ENCODE assay signal across 1 cellular context in genomic region chr9:93064392-93065124, GRCh38.
A peak's percentile ranks its signal among the peaks of the same experiment; 100 is the strongest.
TF ChIP-seq lines count a peak whose summit lies in the region.

No MANE protein-coding gene starts in this region.

TF ChIP-seq in K562, 482 proteins besides CTCF, POLR2A, EP300 and RAD21 (continued from another document and continues in another):
- TF ChIP-seq FOXP4 (CRISPR knock-in tag; IDR thresholded peaks at IDR 0.05; ENCODE audit: borderline replicate concordance) (no peak), ZNF785 (CRISPR knock-in tag; IDR thresholded peaks at IDR 0.05) (no peak), CCAR2 (IDR thresholded peaks at IDR 0.05; ENCODE audit: low read depth, low read length) (no peak), STAT6 (CRISPR knock-in tag; IDR thresholded peaks at IDR 0.05) (no peak), ZEB2 (IDR thresholded peaks at IDR 0.05) (peak; percentile 70; the same call in 1 of the 2 replicates), RCOR1 (IDR thresholded peaks at IDR 0.05; ENCODE audit: borderline replicate concordance in 1 of 2, low read depth in 2 of 2, low read length in 2 of 2) (peak in 1 of 2 experiments; percentile 81; a peak in 2 of 4 replicates), ATF4 (CRISPR knock-in tag; IDR thresholded peaks at IDR 0.05) (0 out of 2 replicates have a peak, but pooled peaks have one; percentile 4), LEF1 (IDR thresholded peaks at IDR 0.05) (peak; percentile 74; the same call in 1 of the 2 replicates), SMAD1 (IDR thresholded peaks at IDR 0.05; ENCODE audit: low read depth, low read length, partially characterized antibody) (no peak), NCOA6 (IDR thresholded peaks at IDR 0.05) (no peak), DNMT1 (IDR thresholded peaks at IDR 0.05) (no peak), TRIM24 (IDR thresholded peaks at IDR 0.05) (peak in 1 of 2 experiments; percentile 46; a peak in 1 of 4 replicates), ELF4 (CRISPR knock-in tag; IDR thresholded peaks at IDR 0.05) (no peak), RBFOX2 (IDR thresholded peaks at IDR 0.05; ENCODE audit: low read depth, low read length) (no peak), XRCC4 (IDR thresholded peaks at IDR 0.05; ENCODE audit: extremely low read depth, insufficient read depth, insufficient read length) (no peak), BCLAF1 (IDR thresholded peaks at IDR 0.05; ENCODE audit: borderline replicate concordance in 1 of 2, control insufficient read depth in 1 of 2, low read depth in 2 of 2, low read length in 1 of 2) (no peak), RBM17 (IDR thresholded peaks at IDR 0.05; ENCODE audit: borderline replicate concordance, low read depth, low read length) (no peak), FOXJ2 (tag; IDR thresholded peaks at IDR 0.05) (no peak), NRF1 (conservative IDR thresholded peaks at IDR 0.05 in 1 of 2, IDR thresholded peaks at IDR 0.05 in 1 of 2) (peak in 1 of 2 experiments; percentile 35; a peak in 2 of 4 replicates), GABPA (tag; conservative IDR thresholded peaks at IDR 0.05; ENCODE audit: low read depth) (peak; percentile 71), ZBTB17 (CRISPR knock-in tag; IDR thresholded peaks at IDR 0.05) (peak; percentile 99), TSHZ1 (CRISPR knock-in tag; IDR thresholded peaks at IDR 0.05) (no peak), ATF1 (CRISPR knock-in tag; IDR thresholded peaks at IDR 0.05) (no peak), ATF1 (tag; IDR thresholded peaks at IDR 0.05) (peak; percentile 17; the same call in 1 of the 2 replicates), ZNF75A (CRISPR knock-in tag; IDR thresholded peaks at IDR 0.05) (no peak), PTTG1 (tag; IDR thresholded peaks at IDR 0.05; ENCODE audit: low read depth) (no peak), NFATC3 (IDR thresholded peaks at IDR 0.05) (no peak), FOXK2 (conservative IDR thresholded peaks at IDR 0.05 in 1 of 2, IDR thresholded peaks at IDR 0.05 in 1 of 2; ENCODE audit: low read depth in 2 of 2) (peak; percentile 56 to 74; a peak in 2 of 4 replicates), EZH2 (IDR thresholded peaks at IDR 0.05; ENCODE audit: borderline replicate concordance, low read depth, low read length) (no peak), TEAD1 (CRISPR knock-in tag; IDR thresholded peaks at IDR 0.05) (no peak)
- TF ChIP-seq, protein P1, sequence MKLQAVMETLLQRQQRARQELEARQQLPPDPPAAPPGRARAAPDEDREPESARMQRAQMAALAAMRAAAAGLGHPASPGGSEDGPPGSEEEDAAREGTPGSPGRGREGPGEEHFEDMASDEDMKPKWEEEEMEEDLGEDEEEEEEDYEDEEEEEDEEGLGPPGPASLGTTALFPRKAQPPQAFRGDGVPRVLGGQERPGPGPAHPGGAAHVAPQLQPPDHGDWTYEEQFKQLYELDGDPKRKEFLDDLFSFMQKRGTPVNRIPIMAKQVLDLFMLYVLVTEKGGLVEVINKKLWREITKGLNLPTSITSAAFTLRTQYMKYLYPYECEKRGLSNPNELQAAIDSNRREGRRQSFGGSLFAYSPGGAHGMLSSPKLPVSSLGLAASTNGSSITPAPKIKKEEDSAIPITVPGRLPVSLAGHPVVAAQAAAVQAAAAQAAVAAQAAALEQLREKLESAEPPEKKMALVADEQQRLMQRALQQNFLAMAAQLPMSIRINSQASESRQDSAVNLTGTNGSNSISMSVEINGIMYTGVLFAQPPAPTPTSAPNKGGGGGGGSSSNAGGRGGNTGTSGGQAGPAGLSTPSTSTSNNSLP (IDR thresholded peaks at IDR 0.05; ENCODE audit: borderline replicate concordance, low read depth, low read length) = no peak
- TF ChIP-seq, protein P2, sequence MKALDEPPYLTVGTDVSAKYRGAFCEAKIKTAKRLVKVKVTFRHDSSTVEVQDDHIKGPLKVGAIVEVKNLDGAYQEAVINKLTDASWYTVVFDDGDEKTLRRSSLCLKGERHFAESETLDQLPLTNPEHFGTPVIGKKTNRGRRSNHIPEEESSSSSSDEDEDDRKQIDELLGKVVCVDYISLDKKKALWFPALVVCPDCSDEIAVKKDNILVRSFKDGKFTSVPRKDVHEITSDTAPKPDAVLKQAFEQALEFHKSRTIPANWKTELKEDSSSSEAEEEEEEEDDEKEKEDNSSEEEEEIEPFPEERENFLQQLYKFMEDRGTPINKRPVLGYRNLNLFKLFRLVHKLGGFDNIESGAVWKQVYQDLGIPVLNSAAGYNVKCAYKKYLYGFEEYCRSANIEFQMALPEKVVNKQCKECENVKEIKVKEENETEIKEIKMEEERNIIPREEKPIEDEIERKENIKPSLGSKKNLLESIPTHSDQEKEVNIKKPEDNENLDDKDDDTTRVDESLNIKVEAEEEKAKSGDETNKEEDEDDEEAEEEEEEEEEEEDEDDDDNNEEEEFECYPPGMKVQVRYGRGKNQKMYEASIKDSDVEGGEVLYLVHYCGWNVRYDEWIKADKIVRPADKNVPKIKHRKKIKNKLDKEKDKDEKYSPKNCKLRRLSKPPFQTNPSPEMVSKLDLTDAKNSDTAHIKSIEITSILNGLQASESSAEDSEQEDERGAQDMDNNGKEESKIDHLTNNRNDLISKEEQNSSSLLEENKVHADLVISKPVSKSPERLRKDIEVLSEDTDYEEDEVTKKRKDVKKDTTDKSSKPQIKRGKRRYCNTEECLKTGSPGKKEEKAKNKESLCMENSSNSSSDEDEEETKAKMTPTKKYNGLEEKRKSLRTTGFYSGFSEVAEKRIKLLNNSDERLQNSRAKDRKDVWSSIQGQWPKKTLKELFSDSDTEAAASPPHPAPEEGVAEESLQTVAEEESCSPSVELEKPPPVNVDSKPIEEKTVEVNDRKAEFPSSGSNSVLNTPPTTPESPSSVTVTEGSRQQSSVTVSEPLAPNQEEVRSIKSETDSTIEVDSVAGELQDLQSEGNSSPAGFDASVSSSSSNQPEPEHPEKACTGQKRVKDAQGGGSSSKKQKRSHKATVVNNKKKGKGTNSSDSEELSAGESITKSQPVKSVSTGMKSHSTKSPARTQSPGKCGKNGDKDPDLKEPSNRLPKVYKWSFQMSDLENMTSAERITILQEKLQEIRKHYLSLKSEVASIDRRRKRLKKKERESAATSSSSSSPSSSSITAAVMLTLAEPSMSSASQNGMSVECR (CRISPR knock-in tag; IDR thresholded peaks at IDR 0.05) = no peak
- TF ChIP-seq, protein P3, sequence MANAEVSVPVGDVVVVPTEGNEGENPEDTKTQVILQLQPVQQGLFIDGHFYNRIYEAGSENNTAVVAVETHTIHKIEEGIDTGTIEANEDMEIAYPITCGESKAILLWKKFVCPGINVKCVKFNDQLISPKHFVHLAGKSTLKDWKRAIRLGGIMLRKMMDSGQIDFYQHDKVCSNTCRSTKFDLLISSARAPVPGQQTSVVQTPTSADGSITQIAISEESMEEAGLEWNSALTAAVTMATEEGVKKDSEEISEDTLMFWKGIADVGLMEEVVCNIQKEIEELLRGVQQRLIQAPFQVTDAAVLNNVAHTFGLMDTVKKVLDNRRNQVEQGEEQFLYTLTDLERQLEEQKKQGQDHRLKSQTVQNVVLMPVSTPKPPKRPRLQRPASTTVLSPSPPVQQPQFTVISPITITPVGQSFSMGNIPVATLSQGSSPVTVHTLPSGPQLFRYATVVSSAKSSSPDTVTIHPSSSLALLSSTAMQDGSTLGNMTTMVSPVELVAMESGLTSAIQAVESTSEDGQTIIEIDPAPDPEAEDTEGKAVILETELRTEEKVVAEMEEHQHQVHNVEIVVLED (CRISPR knock-in tag; IDR thresholded peaks at IDR 0.05) = no peak
- TF ChIP-seq, protein P4, sequence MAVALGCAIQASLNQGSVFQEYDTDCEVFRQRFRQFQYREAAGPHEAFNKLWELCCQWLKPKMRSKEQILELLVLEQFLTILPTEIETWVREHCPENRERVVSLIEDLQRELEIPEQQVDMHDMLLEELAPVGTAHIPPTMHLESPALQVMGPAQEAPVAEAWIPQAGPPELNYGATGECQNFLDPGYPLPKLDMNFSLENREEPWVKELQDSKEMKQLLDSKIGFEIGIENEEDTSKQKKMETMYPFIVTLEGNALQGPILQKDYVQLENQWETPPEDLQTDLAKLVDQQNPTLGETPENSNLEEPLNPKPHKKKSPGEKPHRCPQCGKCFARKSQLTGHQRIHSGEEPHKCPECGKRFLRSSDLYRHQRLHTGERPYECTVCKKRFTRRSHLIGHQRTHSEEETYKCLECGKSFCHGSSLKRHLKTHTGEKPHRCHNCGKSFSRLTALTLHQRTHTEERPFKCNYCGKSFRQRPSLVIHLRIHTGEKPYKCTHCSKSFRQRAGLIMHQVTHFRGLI (CRISPR knock-in tag; IDR thresholded peaks at IDR 0.05) = no peak
